Comparison of ENCODE assay signal across 1 cellular context in genomic region chr7:128794020-128794419, GRCh38.
TF ChIP-seq lines count a peak whose summit lies in the region.

No MANE protein-coding gene starts in this region.

TF ChIP-seq in IMR-90, 13 proteins besides CTCF, POLR2A, EP300 and RAD21:
- TF ChIP-seq ELK1 (IDR thresholded peaks at IDR 0.05; ENCODE audit: borderline replicate concordance, low read depth, low read length) (no peak), RCOR1 (IDR thresholded peaks at IDR 0.05; ENCODE audit: insufficient replicate concordance, low read length) (no peak), MAFK (IDR thresholded peaks at IDR 0.05; ENCODE audit: low read depth, low read length) (no peak), BHLHE40 (IDR thresholded peaks at IDR 0.05; ENCODE audit: low read depth, low read length) (no peak), SMC3 (IDR thresholded peaks at IDR 0.05; ENCODE audit: low read depth, low read length) (no peak), MXI1 (IDR thresholded peaks at IDR 0.05; ENCODE audit: borderline replicate concordance, low read depth, low read length) (no peak)
